Comparison of ENCODE assay signal across 22 cellular contexts in the genomic region with DNA sequence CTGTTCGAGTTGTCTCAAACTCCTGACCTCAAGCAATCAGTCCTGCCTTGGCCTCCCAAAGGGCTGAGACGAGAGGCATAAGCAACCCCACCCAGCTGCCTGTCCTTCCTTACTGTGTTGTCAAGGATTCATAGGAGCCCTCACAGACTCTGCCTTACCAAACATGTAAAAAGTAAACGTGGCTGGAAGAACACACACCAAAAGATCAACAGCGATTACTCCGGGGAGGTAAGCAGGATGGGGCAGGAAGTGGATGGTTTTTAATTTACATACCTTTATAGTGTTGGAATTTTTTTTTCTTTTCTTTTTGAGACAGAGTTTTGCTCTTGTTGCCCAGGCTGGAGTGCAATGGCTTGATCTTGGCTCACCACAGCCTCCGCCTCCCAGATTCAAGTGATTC.
"Had no signal": no experiment of that assay in that cellular context is flagged by ENCODE, and none has a peak within 500 bp of the region (broad histone marks: within the 10 kb centered on the region; RNA-seq: fewer than 3 reads in every experiment).

No MANE protein-coding gene starts in this region.

- H3K36me3 Mint-ChIP-seq: natural killer cell had no signal

- H3K4me3 Mint-ChIP-seq: activated CD4-positive, alpha-beta T cell treated with anti-CD3 and anti-CD28 coated beads, Interleukin-2, amount 10 ng/mL, durations not matched to agents 7 days and 5 days; activated T-cell treated with anti-CD3 and anti-CD28 coated beads, Interleukin-2, amount 50 U/mL, for 4 hours; natural killer cell had no signal

- H3K27ac Mint-ChIP-seq: natural killer cell had no signal

- DNase-seq: activated CD4-positive, alpha-beta T cell treated with anti-CD3 and anti-CD28 coated beads, Interleukin-2, amount 10 ng/mL, durations not matched to agents 7 days and 5 days; activated CD8-positive, alpha-beta memory T cell treated with anti-CD3 and anti-CD28 coated beads for 24 hours; activated CD8-positive, alpha-beta memory T cell treated with anti-CD3 and anti-CD28 coated beads, Interleukin-2, amount 50 U/mL, for 4 hours; activated effector memory CD4-positive, alpha-beta T cell treated with anti-CD3 and anti-CD28 coated beads, Interleukin-2, amount 50 U/mL, for 16 hours; activated T-cell treated with anti-CD3 and anti-CD28 coated beads, Interleukin-2, amount 50 U/mL, for 4 hours; amniotic stem cell; colonic mucosa; gastrocnemius medialis; hippocampal formation; kidney glomerular epithelial cell; midbrain; natural killer cell; stimulated activated CD4-positive, alpha-beta T cell treated with anti-CD3 and anti-CD28 coated beads, Interleukin-4, amount 100 ng/mL, for 24 hours; stomach; transverse colon had no signal

- H3K9me3 Mint-ChIP-seq: activated T-cell treated with anti-CD3 and anti-CD28 coated beads, Interleukin-2, amount 50 U/mL, for 4 hours had no signal

- ATAC-seq: activated CD4-positive, CD25-positive, alpha-beta regulatory T cell treated with anti-CD3 and anti-CD28 coated beads, Interleukin-2, amount 50 U/mL, for 24 hours; activated T-cell treated with anti-CD3 and anti-CD28 coated beads, Interleukin-2, amount 50 U/mL, for 4 hours; gastrocnemius medialis; natural killer cell had no signal

- FAIRE-seq: urothelium cell line had no signal

- H3K4me3 ChIP-seq: breast epithelium, colonic mucosa, esophagus muscularis mucosa, gastrocnemius medialis, prostate gland, stomach, suprapubic skin, transverse colon had no signal

- H3K4me1 ChIP-seq: breast epithelium, colonic mucosa, gastrocnemius medialis, prostate gland, suprapubic skin, transverse colon had no signal

- H3K27ac ChIP-seq: breast epithelium, colonic mucosa, esophagus muscularis mucosa, gastrocnemius medialis, prostate gland, suprapubic skin, transverse colon, VCaP had no signal

- H3K9me3 ChIP-seq: breast epithelium, colonic mucosa, esophagus muscularis mucosa, gastrocnemius medialis, prostate gland, stomach, suprapubic skin, transverse colon had no signal

- H3K27me3 ChIP-seq: breast epithelium, colonic mucosa, esophagus muscularis mucosa, gastrocnemius medialis, stomach, suprapubic skin, transverse colon had no signal

- H3K36me3 ChIP-seq: breast epithelium, colonic mucosa, esophagus muscularis mucosa, gastrocnemius medialis, prostate gland, stomach, suprapubic skin, transverse colon had no signal
